Comparison of ENCODE assay signal across 24 cellular contexts in genomic region chr5:42506662-42507061, GRCh38.
"Had no signal": no experiment of that assay in that cellular context is flagged by ENCODE, and none has a peak within 500 bp of the region (broad histone marks: within the 10 kb centered on the region; RNA-seq: fewer than 3 reads in every experiment).

No MANE protein-coding gene starts in this region.

- H3K27me3 ChIP-seq: adrenal gland, breast epithelium, Peyer's patch, SJSA1 had no signal

- H3K4me3 ChIP-seq: adrenal gland, breast epithelium, Peyer's patch, SJSA1 had no signal

- H3K27ac ChIP-seq: adrenal gland, breast epithelium, Peyer's patch, SJSA1 had no signal

- ATAC-seq: activated CD8-positive, alpha-beta T cell treated with anti-CD3 and anti-CD28 coated beads, Interleukin-2, amount 10 ng/mL, durations not matched to agents 7 days and 5 days; SK-N-SH treated with all-trans-retinoic acid at 6 μM for 48 hours had no signal

- H3K4me1 ChIP-seq: Peyer's patch, SJSA1 had no signal

- H3K9me3 ChIP-seq: adrenal gland, breast epithelium, Peyer's patch, SJSA1 had no signal

- DNase-seq: activated CD4-positive, alpha-beta T cell treated with anti-CD3 and anti-CD28 coated beads for 48 hours; activated CD4-positive, alpha-beta T cell treated with anti-CD3 and anti-CD28 coated beads, Interleukin-2, amount 50 U/mL, for 4 hours; activated CD4-positive, CD25-positive, alpha-beta regulatory T cell treated with anti-CD3 and anti-CD28 coated beads, Interleukin-2, amount 50 U/mL, for 72 hours; activated CD8-positive, alpha-beta memory T cell treated with anti-CD3 and anti-CD28 coated beads, Interleukin-2, amount 50 U/mL, for 48 hours; activated CD8-positive, alpha-beta T cell treated with anti-CD3 and anti-CD28 coated beads, Interleukin-2, amount 10 ng/mL, durations not matched to agents 7 days and 5 days; activated naive CD4-positive, alpha-beta T cell treated with anti-CD3 and anti-CD28 coated beads, Interleukin-2, amount 50 U/mL, for 16 hours; activated naive CD8-positive, alpha-beta T cell treated with anti-CD3 and anti-CD28 coated beads, Interleukin-2, amount 10 ng/mL, durations not matched to agents 7 days and 5 days; activated T-cell treated with anti-CD3 and anti-CD28 coated beads, Interleukin-2, amount 50 U/mL, for 1 hour; adrenal gland; aorta; central memory CD4-positive, alpha-beta T cell; Karpas-422; MM.1S; NCI-H1105; NCI-H1436; NCI-H1694 treated with DMSO at 0.1 percent for 48 hours; NCI-H2081; NCI-H446; NCI-H524; Peyer's patch; SHP77 had no signal

- H3K36me3 ChIP-seq: adrenal gland, breast epithelium, Peyer's patch, SJSA1 had no signal
